Comparison of ENCODE assay signal across 17 cellular contexts in genomic region chr12:81381951-81382350, GRCh38.
"Had no signal": no experiment of that assay in that cellular context is flagged by ENCODE, and none has a peak within 500 bp of the region (broad histone marks: within the 10 kb centered on the region; RNA-seq: fewer than 3 reads in every experiment).

No MANE protein-coding gene starts in this region.

- ATAC-seq: activated CD8-positive, alpha-beta T cell treated with anti-CD3 and anti-CD28 coated beads for 36 hours; body of pancreas; foreskin keratinocyte; stimulated activated memory B cell treated with anti-CD40 and anti-IgM and Interleukin-4, amounts not matched to agents 10 μg/mL and 1 μg/mL and 100 μg/mL, for 72 hours; WTC11 had no signal

- H3K4me3 ChIP-seq: body of pancreas, dorsolateral prefrontal cortex, hepatocyte, spleen, thoracic aorta, upper lobe of left lung had no signal

- DNase-seq: activated CD4-positive, alpha-beta T cell treated with anti-CD3 and anti-CD28 coated beads for 4 hours; activated CD8-positive, alpha-beta T cell treated with anti-CD3 and anti-CD28 coated beads for 36 hours; activated naive CD4-positive, alpha-beta T cell treated with anti-CD3 and anti-CD28 coated beads for 36 hours; activated T-cell treated with anti-CD3 and anti-CD28 coated beads, Interleukin-2, amount 50 U/mL, for 1 hour; body of pancreas; dorsolateral prefrontal cortex; endodermal cell; foreskin keratinocyte; occipital lobe; posterior cingulate gyrus; spleen; stimulated activated CD4-positive, alpha-beta T cell treated with anti-CD3 and anti-CD28 coated beads, Interleukin-4, amount 100 ng/mL, for 4 hours; upper lobe of left lung had no signal
